Comparison of ENCODE assay signal across 18 cellular contexts in genomic region chr6:103723438-103723837, GRCh38.
DNase-seq lines count a peak whose midpoint lies in the region; ATAC-seq and TF ChIP-seq lines count a peak whose summit lies in the region.
"Had no signal": no experiment of that assay in that cellular context is flagged by ENCODE, and none has a peak within 500 bp of the region (broad histone marks: within the 10 kb centered on the region; RNA-seq: fewer than 3 reads in every experiment).

No MANE protein-coding gene starts in this region.

- TF ChIP-seq CTCF in GM13977 (IDR thresholded peaks at IDR 0.05; ENCODE audit: extremely low read depth, insufficient read depth, missing control alignments) (no peak), MM.1S (IDR thresholded peaks at IDR 0.05; ENCODE audit: low read length) (no peak)

- H3K27me3 ChIP-seq in MM.1S (replicated peaks; ENCODE audit: insufficient read depth, low read length) = no peaks in the 10 kb centered on the region
- H3K27me3 ChIP-seq: BLaER1, SJCRH30 had no signal

- ATAC-seq in GM19468 (IDR thresholded peaks at IDR 0.05; ENCODE audit: extremely low read depth, unreplicated experiment) = peak; percentile 9
- peak; percentile 64 for ATAC-seq in HG02981 (IDR thresholded peaks at IDR 0.05; ENCODE audit: unreplicated experiment)
- no peak for ATAC-seq in HG02588 (IDR thresholded peaks at IDR 0.05; ENCODE audit: unreplicated experiment)
- ATAC-seq: CD8-positive, alpha-beta T cell had no signal

- H3K4me3 ChIP-seq in MM.1S (ENCODE audit: low read length) = no peak overlapping the region
- H3K4me3 ChIP-seq: BLaER1, SJCRH30 had no signal

- no peaks in the 10 kb centered on the region for H3K79me2 ChIP-seq in MM.1S (ENCODE audit: low read length)

- H3F3A ChIP-seq in MM.1S (ENCODE audit: insufficient read depth, low read length) = no peaks in the 10 kb centered on the region

- no peaks in the 10 kb centered on the region for H3K36me3 ChIP-seq in MM.1S (replicated peaks; ENCODE audit: insufficient read depth, low read length)
- H3K36me3 ChIP-seq: BLaER1, SJCRH30 had no signal

- in situ Hi-C loops in GM13977 (cut with MboI; ENCODE audit: low pct_unique_long_range_greater_than_20kb, low sequenced_read_pairs, unreplicated experiment) = no loop called here

- no peak overlapping the region for H3K9ac ChIP-seq in MM.1S (ENCODE audit: low read length)
- H3K9ac ChIP-seq: BLaER1 had no signal

- no peaks in the 10 kb centered on the region for H3K9me2 ChIP-seq in MM.1S (replicated peaks; ENCODE audit: insufficient read depth, low read length)

- DNase-seq in GM13977 (ENCODE audit: low spot score) = peak; percentile 15
- DNase-seq in MM.1S = peak; percentile 12
- DNase-seq in T-helper 1 cell = no peak
- DNase-seq in germinal center (ENCODE audit: low spot score) = no peak
- DNase-seq in AG08395 (ENCODE audit: low spot score) = no peak
- DNase-seq: CD8-positive, alpha-beta T cell; DMS79; H7; NCI-H1105 treated with DMSO at 0.1 percent for 48 hours; NCI-H187; NCI-H226; NCI-H524 treated with DMSO at 0.1 percent for 48 hours; NK-92 treated with Interleukin-12 subunit alpha and Interleukin-12 subunit beta, amount 100 ng/mL, for 24 hours; SJCRH30 had no signal

- no peak overlapping the region for H2AFZ ChIP-seq in MM.1S (ENCODE audit: low read length)

- no peaks in the 10 kb centered on the region for H3K4me1 ChIP-seq in MM.1S (ENCODE audit: low read length)
- H3K4me1 ChIP-seq: BLaER1, SJCRH30 had no signal

- H3K4me2 ChIP-seq in MM.1S (ENCODE audit: low read depth, low read length) = no peak overlapping the region
- H3K4me2 ChIP-seq: BLaER1 had no signal

- no peak overlapping the region for H3K27ac ChIP-seq in MM.1S (ENCODE audit: low read length)
- H3K27ac ChIP-seq: BLaER1, SJCRH30 had no signal

- H4K20me1 ChIP-seq in MM.1S (ENCODE audit: insufficient read depth, low read length) = no peaks in the 10 kb centered on the region
- H4K20me1 ChIP-seq: BLaER1 had no signal

- H3K9me3 ChIP-seq in MM.1S (replicated peaks; ENCODE audit: insufficient read depth, low read length) = no peaks in the 10 kb centered on the region
- H3K9me3 ChIP-seq: BLaER1, SJCRH30 had no signal

Comparison
In these comparisons a context has a peak if more than half of its experiments do, and no peak if none do; other contexts are left out.
1. DNase-seq: peak in GM13977 (single experiment) and MM.1S (single experiment); none in T-helper 1 cell (0 of 5), germinal center (single experiment) and AG08395 (single experiment).